8 cellular contexts compared by ENCODE assay signal in genomic region chr1:50929376-50929958, GRCh38. TPM values are rescaled to one million over a fixed set of nuclear protein-coding genes. Genes with fewer than 3 reads are reported as not detected.
A peak's percentile ranks its signal among the peaks of the same experiment; 100 is the strongest.
DNase-seq lines count a peak whose midpoint lies in the region; ATAC-seq, FAIRE-seq and TF ChIP-seq lines count a peak whose summit lies in the region.

No MANE protein-coding gene starts in this region.

- H3K4me1 Mint-ChIP-seq in CD8-positive, alpha-beta T cell (ENCODE audit: low read depth) = peaks cover 29% of the 10 kb centered on the region
- H3K4me1 Mint-ChIP-seq in WTC11 = no peaks in the 10 kb centered on the region; the same call in 1 of the 2 replicates

- ATAC-seq in CD8-positive, alpha-beta T cell = no peak
- ATAC-seq in WTC11 (no peak), GM21423 (IDR thresholded peaks at IDR 0.05; ENCODE audit: unreplicated experiment) (no peak)

- H3K36me3 Mint-ChIP-seq in CD8-positive, alpha-beta T cell = peaks cover 10% of the 10 kb centered on the region
- no peaks in the 10 kb centered on the region for H3K36me3 Mint-ChIP-seq in WTC11

- no peaks in the 10 kb centered on the region for H3K27me3 ChIP-seq in CD8-positive, alpha-beta T cell (ENCODE audit: insufficient read depth, low read length)

- no peaks in the 10 kb centered on the region for H3K9me3 Mint-ChIP-seq in CD8-positive, alpha-beta T cell
- no peaks in the 10 kb centered on the region for H3K9me3 Mint-ChIP-seq in WTC11

- no peaks in the 10 kb centered on the region for H3K4me1 ChIP-seq in CD8-positive, alpha-beta T cell (ENCODE audit: insufficient read depth, low read length)

- no peak overlapping the region for H3K9ac ChIP-seq in SK-N-MC (ENCODE audit: insufficient read length)

- H3K27me3 Mint-ChIP-seq in CD8-positive, alpha-beta T cell (ENCODE audit: low read depth) = no peaks in the 10 kb centered on the region
- H3K27me3 Mint-ChIP-seq in WTC11 (ENCODE audit: low read depth) = no peaks in the 10 kb centered on the region

- no peak for DNase-seq in CD8-positive, alpha-beta T cell
- DNase-seq in HTR-8/SVneo (ENCODE audit: insufficient read length, low spot score) (peak; percentile 13), SK-N-MC (ENCODE audit: low read depth, low spot score) (peak; percentile 45), globus pallidus (ENCODE audit: low spot score) (peak; percentile 50), superior temporal gyrus (ENCODE audit: extremely low spot score) (peak; percentile 89), WTC11 (ENCODE audit: low spot score) (no peak)
- DNase-seq in stimulated activated CD4-positive, alpha-beta T cell treated with anti-CD3 and anti-CD28 coated beads, Interleukin-4, amount 100 ng/mL, for 24 hours = no peak

- H3K36me3 ChIP-seq in CD8-positive, alpha-beta T cell (ENCODE audit: insufficient read depth, low read length) = no peaks in the 10 kb centered on the region
- H3K36me3 ChIP-seq in SK-N-MC (ENCODE audit: insufficient read depth, low read length) = peaks cover 22% of the 10 kb centered on the region

- no peak for FAIRE-seq in HTR-8/SVneo (lab: Jason Lieb, UNC)

- no peak overlapping the region for H3K4me3 ChIP-seq in CD8-positive, alpha-beta T cell (ENCODE audit: low read depth, low read length)
- no peak overlapping the region for H3K4me3 ChIP-seq in SK-N-MC

- no peak overlapping the region for H3K27ac ChIP-seq in CD8-positive, alpha-beta T cell (ENCODE audit: low read depth, low read length)
- H3K27ac ChIP-seq in SK-N-MC = peak overlapping the region; percentile 42; the same call in 1 of the 2 replicates

- TF ChIP-seq CTCF in CD8-positive, alpha-beta T cell (IDR thresholded peaks at IDR 0.05) = peak; percentile 71
- no peak for TF ChIP-seq CTCF in WTC11 (IDR thresholded peaks at IDR 0.05)

- intact Hi-C loops in CD8-positive, alpha-beta T cell (cut with DNase I, micrococcal nuclease) = loop anchor here (1.0 to 10.0 kb wide), 6 partner anchors 39 to 260 kb away; no protein-coding TSS in a partner anchor

- H3K4me3 Mint-ChIP-seq in CD8-positive, alpha-beta T cell = no peak overlapping the region
- H3K4me3 Mint-ChIP-seq in WTC11 = no peak overlapping the region

- CTCF ChIA-PET in CD8-positive, alpha-beta T cell (lab: Charles Lee) = interaction anchor here (0.6 to 3.8 kb wide), 15 partner anchors 9 to 284 kb away, joined by 3 to 44 read pairs (median 5); partner anchors contain the start of genes CDKN2C and FAF1
- CTCF ChIA-PET in WTC11 (lab: Charles Lee) = interaction anchor here (0.6 to 2.1 kb wide), 17 partner anchors 9 to 728 kb away, joined by 3 to 14 read pairs (median 5); partner anchors contain the start of genes CDKN2C and FAF1

- POLR2A ChIA-PET in CD8-positive, alpha-beta T cell (lab: Charles Lee) = interaction anchor here (0.6 to 1.5 kb wide), 3 partner anchors 11 to 48 kb away, joined by 3 to 9 read pairs (median 3); no protein-coding TSS in a partner anchor
- POLR2A ChIA-PET in WTC11 (lab: Charles Lee) = no interaction called here

- H3K27ac Mint-ChIP-seq in CD8-positive, alpha-beta T cell = no peak overlapping the region
- no peak overlapping the region for H3K27ac Mint-ChIP-seq in WTC11

- H3K9me3 ChIP-seq in CD8-positive, alpha-beta T cell (ENCODE audit: low read length) = no peaks in the 10 kb centered on the region
- peaks cover 2% of the 10 kb centered on the region; the same call in 1 of the 2 replicates for H3K9me3 ChIP-seq in SK-N-MC (ENCODE audit: low read depth, low read length)

TF ChIP-seq in WTC11, 78 proteins besides CTCF, POLR2A, EP300 and RAD21:
- TF ChIP-seq ETV6 (CRISPR knock-in tag; IDR thresholded peaks at IDR 0.05) (no peak), FOXK1 (CRISPR knock-in tag; IDR thresholded peaks at IDR 0.05) (no peak), NFATC4 (CRISPR knock-in tag; IDR thresholded peaks at IDR 0.05) (no peak), AR (CRISPR knock-in tag; IDR thresholded peaks at IDR 0.05) (no peak), ATF2 (CRISPR knock-in tag; IDR thresholded peaks at IDR 0.05; ENCODE audit: borderline replicate concordance, low read depth) (no peak), SMAD3 (CRISPR knock-in tag; IDR thresholded peaks at IDR 0.05; ENCODE audit: borderline replicate concordance) (no peak), E2F4 (CRISPR knock-in tag; IDR thresholded peaks at IDR 0.05; ENCODE audit: borderline replicate concordance, low read depth) (no peak), ZNF512 (CRISPR knock-in tag; IDR thresholded peaks at IDR 0.05; ENCODE audit: borderline replicate concordance) (no peak), NFE2L1 (CRISPR knock-in tag; IDR thresholded peaks at IDR 0.05) (no peak), IRF1 (CRISPR knock-in tag; IDR thresholded peaks at IDR 0.05) (no peak), FOXP1 (CRISPR knock-in tag; IDR thresholded peaks at IDR 0.05; ENCODE audit: borderline replicate concordance) (no peak)

RNA-seq across cellular contexts. Expression of gene FAF1, which starts 30.6 kb away (rescaled TPM):
- total RNA-seq in CD8-positive, alpha-beta T cell = 10 to 100 TPM; 39.0 to 44.0 TPM
- 50.4 to 53.5 TPM (median 53.5 TPM) in 3 replicates for total RNA-seq in WTC11 (2021)

RNA-seq across cellular contexts. Expression of gene CDKN2C, which starts 40.6 kb away (rescaled TPM):
- total RNA-seq in CD8-positive, alpha-beta T cell = 1 to 10 TPM; 5.3 to 6.0 TPM
- total RNA-seq in WTC11 (2021) = 0.11 to 0.14 TPM in 2 of 3 replicates, not detected in the other

Comparison
In these comparisons a context has a peak if more than half of its experiments do, and no peak if none do; other contexts are left out.
1. DNase-seq: peak in HTR-8/SVneo (single experiment), SK-N-MC (single experiment), globus pallidus (single experiment) and superior temporal gyrus (single experiment); none in CD8-positive, alpha-beta T cell (0 of 7), WTC11 (single experiment) and stimulated activated CD4-positive, alpha-beta T cell treated with anti-CD3 and anti-CD28 coated beads, Interleukin-4, amount 100 ng/mL, for 24 hours (single experiment).